In the genomic region with DNA sequence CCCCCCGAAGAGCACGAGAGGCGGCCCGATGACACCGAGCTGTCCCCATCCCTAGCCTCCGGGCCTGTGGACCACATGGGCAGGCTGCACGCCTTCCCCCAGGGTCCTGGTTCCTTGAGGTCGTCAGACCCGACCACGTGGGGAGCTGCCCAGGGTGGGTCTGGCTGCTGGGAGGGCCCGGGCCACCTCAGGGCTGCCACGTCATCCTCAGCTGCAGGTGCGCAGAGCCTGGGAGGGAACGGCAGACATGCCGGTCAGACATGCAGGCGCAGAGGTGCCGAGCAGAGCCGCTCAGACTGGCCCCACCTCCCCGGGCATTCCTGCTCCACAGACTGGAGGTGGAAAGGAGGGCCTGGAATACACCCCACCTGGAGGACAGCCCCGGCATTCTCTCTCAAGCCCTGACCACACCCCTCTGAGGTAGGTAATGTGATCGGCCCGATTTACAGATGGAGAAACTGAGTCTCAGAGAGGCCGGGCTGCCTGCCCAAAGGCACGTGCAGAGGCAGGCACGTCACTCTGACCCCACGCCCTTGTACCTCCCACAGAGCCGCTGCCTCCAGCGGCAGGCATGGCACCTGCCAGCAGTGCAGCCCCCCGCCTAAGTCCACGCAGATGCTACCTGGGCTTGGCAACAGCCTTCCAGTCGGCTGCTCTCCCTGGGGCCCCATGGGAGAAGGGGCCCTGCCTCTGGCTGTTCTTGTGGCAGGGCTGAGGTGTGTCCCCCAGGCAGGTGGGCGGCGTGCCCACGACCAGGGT, we compare ENCODE assay signal across 22 cellular contexts. TPM values are rescaled to one million over a fixed set of nuclear protein-coding genes. Genes with fewer than 3 reads are reported as not detected.
DNase-seq lines count a peak whose midpoint lies in the region; ATAC-seq, FAIRE-seq and TF ChIP-seq lines count a peak whose summit lies in the region.
"Had no signal": no experiment of that assay in that cellular context is flagged by ENCODE, and none has a peak within 500 bp of the region (broad histone marks: within the 10 kb centered on the region; RNA-seq: fewer than 3 reads in every experiment).

No MANE protein-coding gene starts in this region.

- CTCF ChIA-PET in HepG2 (lab: Yijun Ruan, JAX; ENCODE audit: low intra/inter-chr PET ratio, low total read pairs), result no interaction called here

- no peak for ATAC-seq in HepG2
- no peak for ATAC-seq in right lobe of liver
- ATAC-seq in esophagus mucosa, result peak; percentile 70
- no peak for ATAC-seq in HG02981 (IDR thresholded peaks at IDR 0.05; ENCODE audit: unreplicated experiment)
- no peak for ATAC-seq in HG03097 (IDR thresholded peaks at IDR 0.05; ENCODE audit: low FRiP score, unreplicated experiment)
- ATAC-seq: A549, SK-N-SH treated with all-trans-retinoic acid at 6 μM for 48 hours had no signal

- BruUV-seq in HepG2 (replicated peaks; lab: Mats Ljungman, UMichigan), result no TSS peak

- no peak for TF ChIP-seq CTCF in HepG2 (CRISPR knock-in tag; IDR thresholded peaks at IDR 0.05)
- TF ChIP-seq CTCF in right lobe of liver (IDR thresholded peaks at IDR 0.05), result no peak

- H3K36me3 ChIP-seq in HepG2 (replicated peaks in 1 of 2; ENCODE audit: control insufficient read depth in 1 of 2, insufficient read depth in 2 of 2, low read length in 2 of 2) (no peaks in the 10 kb centered on the region), right lobe of liver (no peaks in the 10 kb centered on the region)

- H4K20me1 ChIP-seq in HepG2 (ENCODE audit: insufficient read depth, low read length), result no peaks in the 10 kb centered on the region

- in situ Hi-C loops in HepG2 (cut with HindIII; ENCODE audit: extremely low pct_ligation_motif_present, low pct_unique_long_range_greater_than_20kb), result no loop called here

- H3K27ac ChIP-seq in HepG2 (ENCODE audit: extremely low read length, insufficient read depth, low read length) (no peak overlapping the region), right lobe of liver (no peak overlapping the region)
- H3K27ac ChIP-seq: A549 had no signal

- POLR2A ChIA-PET in HepG2 (lab: Yijun Ruan, JAX), result no interaction called here

- intact Hi-C loops in HepG2 (cut with micrococcal nuclease; ENCODE audit: unreplicated experiment), result no loop called here
- intact Hi-C loops in right lobe of liver (cut with DNase I), result no loop called here

- 13% methylated on average over 9 of the region's 34 CpGs for WGBS in HepG2 (ENCODE audit: low lambda C conversion rate)
- WGBS in right lobe of liver (ENCODE audit: insufficient coverage, low coverage, low lambda C conversion rate, missing lambda C conversion rate), result 80% methylated on average over 2 of the region's 34 CpGs

- H3K9me3 ChIP-seq in HepG2 (ENCODE audit: low read length) (no peaks in the 10 kb centered on the region), right lobe of liver (no peaks in the 10 kb centered on the region)
- H3K9me3 ChIP-seq: A549 had no signal

- TF ChIP-seq EP300 in HepG2 (IDR thresholded peaks at IDR 0.05; ENCODE audit: low read depth in 2 of 2, low read length in 2 of 2) (no peak), HepG2 (CRISPR knock-in tag; IDR thresholded peaks at IDR 0.05; ENCODE audit: borderline replicate concordance) (no peak)

- H3K4me2 ChIP-seq in HepG2 (ENCODE audit: low read depth, low read length), result no peak overlapping the region
- H3K4me2 ChIP-seq: A549 had no signal

- no peak overlapping the region for H3K9ac ChIP-seq in HepG2 (ENCODE audit: insufficient read depth, low read depth, low read length)

- H2AFZ ChIP-seq in HepG2 (ENCODE audit: low read length), result no peak overlapping the region

- no peak overlapping the region; a peak in 1 of 6 replicates for H3K4me3 ChIP-seq in HepG2 (replicated peaks in 1 of 3; ENCODE audit: insufficient read depth in 1 of 3, low read depth in 2 of 3, low read length in 3 of 3)
- no peak overlapping the region for H3K4me3 ChIP-seq in right lobe of liver
- H3K4me3 ChIP-seq: A549 had no signal

- H3K27me3 ChIP-seq in HepG2 (ENCODE audit: control insufficient read depth in 1 of 2, insufficient read depth in 2 of 2, low read length in 2 of 2) (peaks cover 3 to 44% of the 10 kb centered on the region in 2 experiments), right lobe of liver (no peaks in the 10 kb centered on the region)

- no peak for TF ChIP-seq RAD21 in HepG2 (CRISPR knock-in tag; IDR thresholded peaks at IDR 0.05)

- DNase-seq in HepG2 (ENCODE audit: low spot score), result no peak
- no peak for DNase-seq in right lobe of liver
- peak; percentile 75 for DNase-seq in NCI-H2171 treated with DMSO at 0.1 percent for 48 hours (lab: John Stamatoyannopoulos, UW)
- DNase-seq in NCI-H2227 treated with DMSO at 0.1 percent for 48 hours (lab: John Stamatoyannopoulos, UW), result no peak
- DNase-seq: CD8-positive, alpha-beta memory T cell; DMS79 treated with DMSO at 0.1 percent for 48 hours; H7; NCI-H1105; NCI-H1694; NCI-H226; NCI-H526; OCI-M1; SIG-M5; T-cell had no signal

- TF ChIP-seq POLR2A in HepG2 (IDR thresholded peaks at IDR 0.05; ENCODE audit: insufficient read depth in 1 of 2, low read depth in 2 of 2, low read length in 2 of 2), result no peak
- TF ChIP-seq POLR2A in right lobe of liver (IDR thresholded peaks at IDR 0.05), result no peak

- H3K4me1 ChIP-seq in HepG2 (ENCODE audit: insufficient read depth, low read length) (peaks cover 42% of the 10 kb centered on the region), right lobe of liver (no peaks in the 10 kb centered on the region)
- H3K4me1 ChIP-seq: A549 had no signal

- H3K79me2 ChIP-seq in HepG2 (ENCODE audit: insufficient read depth, low read length), result no peaks in the 10 kb centered on the region

- no peak for FAIRE-seq in HepG2 (lab: Jason Lieb, UNC)
- FAIRE-seq: A549, D721Med, HTR-8/SVneo had no signal

RNA-seq across cellular contexts. Expression of a gene that starts 0.6 kb away (rescaled TPM):
- total RNA-seq in HepG2 (2016; rRNA removed; fragmentation: Illumina TruSeq; extraction: Trizol), result 0.13 TPM in 1 of 2 replicates, not detected in the other
- total RNA-seq in HepG2 (2016; cell fraction: cytosol; rRNA removed; fragmentation: Illumina TruSeq; extraction: Trizol; ENCODE audit: low read depth), result not detected in 2 replicates
- total RNA-seq in HepG2 (2016; cell fraction: insoluble cytoplasmic fraction; rRNA removed; fragmentation: Illumina TruSeq; extraction: Trizol), result 0.09 TPM in 1 of 2 replicates, not detected in the other
- total RNA-seq in HepG2 (2016; cell fraction: membrane; rRNA removed; fragmentation: Illumina TruSeq; extraction: Trizol), result 0.10 TPM in 1 of 2 replicates, not detected in the other
- 0.16 and 0.28 TPM in 2 replicates for total RNA-seq in HepG2 (2016; cell fraction: nucleus; rRNA removed; fragmentation: Illumina TruSeq; extraction: Trizol)
- polyA plus RNA-seq in HepG2 (2011; rRNA removed), result 0.03 and 0.09 TPM in 2 replicates
- polyA plus RNA-seq in HepG2 (2011; cell fraction: cytosol; rRNA removed), result 0.01 and 0.03 TPM in 2 replicates
- 0.45 and 0.48 TPM in 2 replicates for polyA plus RNA-seq in HepG2 (2011; cell fraction: nucleus; rRNA removed)
- polyA plus RNA-seq in HepG2 (2012), result 0.04 TPM in 1 of 2 replicates, not detected in the other
- polyA plus RNA-seq in HepG2 (2016; cell fraction: cytosol; fragmentation: Illumina TruSeq; extraction: Trizol; ENCODE audit: low read depth), result not detected in 2 replicates
- polyA plus RNA-seq in HepG2 (2016; cell fraction: insoluble cytoplasmic fraction; fragmentation: Illumina TruSeq; extraction: Trizol; ENCODE audit: low read depth), result not detected in 2 replicates
- 0.08 TPM in 1 of 2 replicates, not detected in the other for polyA plus RNA-seq in HepG2 (2016; cell fraction: membrane; fragmentation: Illumina TruSeq; extraction: Trizol; ENCODE audit: low read depth)
- 0.14 and 0.17 TPM in 2 replicates for polyA plus RNA-seq in HepG2 (2016; cell fraction: nucleus; fragmentation: Illumina TruSeq; extraction: Trizol; ENCODE audit: insufficient read depth, low read depth)
- polyA minus RNA-seq in HepG2 (2011; rRNA and poly(A)+ RNA removed; ENCODE audit: low replicate concordance), result 0.20 and 0.49 TPM in 2 replicates
- polyA minus RNA-seq in HepG2 (2011; cell fraction: cytosol; rRNA and poly(A)+ RNA removed), result not detected in 2 replicates
- polyA minus RNA-seq in HepG2 (2011; cell fraction: nucleus; rRNA and poly(A)+ RNA removed), result 0.39 and 0.50 TPM in 2 replicates
- total RNA-seq in right lobe of liver, result under 1 TPM in 3 of 6 experiments, not detected in 3; 0.09 to 0.80 (median 0.62) TPM
- total RNA-seq in esophagus mucosa, result not detected
- total RNA-seq: CD8-positive, alpha-beta memory T cell; H7 had no signal
- polyA plus RNA-seq: BJ; CD8-positive, alpha-beta memory T cell had no signal

RNA-seq across cellular contexts. Expression of a gene that starts 24.1 kb away (rescaled TPM):
- total RNA-seq in HepG2 (2016; rRNA removed; fragmentation: Illumina TruSeq; extraction: Trizol) (0.59 and 1.0 TPM in 2 replicates), right lobe of liver (1 to 10 TPM; 1.3 to 4.8 (median 4.1) TPM), esophagus mucosa (1.2 TPM)
- total RNA-seq in HepG2 (2016; cell fraction: cytosol; rRNA removed; fragmentation: Illumina TruSeq; extraction: Trizol; ENCODE audit: low read depth), result 0.26 and 0.30 TPM in 2 replicates
- total RNA-seq in HepG2 (2016; cell fraction: insoluble cytoplasmic fraction; rRNA removed; fragmentation: Illumina TruSeq; extraction: Trizol), result 0.55 and 1.1 TPM in 2 replicates
- 0.53 and 0.72 TPM in 2 replicates for total RNA-seq in HepG2 (2016; cell fraction: membrane; rRNA removed; fragmentation: Illumina TruSeq; extraction: Trizol)
- 0.72 and 0.81 TPM in 2 replicates for total RNA-seq in HepG2 (2016; cell fraction: nucleus; rRNA removed; fragmentation: Illumina TruSeq; extraction: Trizol)
- polyA plus RNA-seq in HepG2 (2011; rRNA removed), result 2.4 and 3.4 TPM in 2 replicates
- 1.6 and 2.7 TPM in 2 replicates for polyA plus RNA-seq in HepG2 (2011; cell fraction: cytosol; rRNA removed)
- 11.3 and 15.0 TPM in 2 replicates for polyA plus RNA-seq in HepG2 (2011; cell fraction: nucleus; rRNA removed)
- polyA plus RNA-seq in HepG2 (2012), result 1.2 and 1.6 TPM in 2 replicates
- 0.28 and 0.43 TPM in 2 replicates for polyA plus RNA-seq in HepG2 (2016; cell fraction: cytosol; fragmentation: Illumina TruSeq; extraction: Trizol; ENCODE audit: low read depth)
- polyA plus RNA-seq in HepG2 (2016; cell fraction: insoluble cytoplasmic fraction; fragmentation: Illumina TruSeq; extraction: Trizol; ENCODE audit: low read depth), result 0.72 and 1.2 TPM in 2 replicates
- 0.61 and 1.2 TPM in 2 replicates for polyA plus RNA-seq in HepG2 (2016; cell fraction: membrane; fragmentation: Illumina TruSeq; extraction: Trizol; ENCODE audit: low read depth)
- polyA plus RNA-seq in HepG2 (2016; cell fraction: nucleus; fragmentation: Illumina TruSeq; extraction: Trizol; ENCODE audit: insufficient read depth, low read depth), result 3.5 and 3.8 TPM in 2 replicates
- polyA minus RNA-seq in HepG2 (2011; rRNA and poly(A)+ RNA removed; ENCODE audit: low replicate concordance), result 2.9 and 5.8 TPM in 2 replicates
- polyA minus RNA-seq in HepG2 (2011; cell fraction: cytosol; rRNA and poly(A)+ RNA removed), result 1.4 and 1.6 TPM in 2 replicates
- polyA minus RNA-seq in HepG2 (2011; cell fraction: nucleus; rRNA and poly(A)+ RNA removed), result 1.7 TPM in 2 replicates

RNA-seq across cellular contexts. Expression of a gene that starts 57.6 kb away (rescaled TPM):
- 10.1 and 27.1 TPM in 2 replicates for total RNA-seq in HepG2 (2016; rRNA removed; fragmentation: Illumina TruSeq; extraction: Trizol)
- 2.0 and 2.2 TPM in 2 replicates for total RNA-seq in HepG2 (2016; cell fraction: cytosol; rRNA removed; fragmentation: Illumina TruSeq; extraction: Trizol; ENCODE audit: low read depth)
- 9.0 and 27.0 TPM in 2 replicates for total RNA-seq in HepG2 (2016; cell fraction: insoluble cytoplasmic fraction; rRNA removed; fragmentation: Illumina TruSeq; extraction: Trizol)
- 4.9 and 5.5 TPM in 2 replicates for total RNA-seq in HepG2 (2016; cell fraction: membrane; rRNA removed; fragmentation: Illumina TruSeq; extraction: Trizol)
- total RNA-seq in HepG2 (2016; cell fraction: nucleus; rRNA removed; fragmentation: Illumina TruSeq; extraction: Trizol), result 29.4 and 33.0 TPM in 2 replicates
- 36.4 and 42.1 TPM in 2 replicates for polyA plus RNA-seq in HepG2 (2011; rRNA removed)
- polyA plus RNA-seq in HepG2 (2011; cell fraction: cytosol; rRNA removed), result 18.1 and 19.6 TPM in 2 replicates
- polyA plus RNA-seq in HepG2 (2011; cell fraction: nucleus; rRNA removed), result 53.2 and 71.8 TPM in 2 replicates
- 28.3 and 37.6 TPM in 2 replicates for polyA plus RNA-seq in HepG2 (2012)
- polyA plus RNA-seq in HepG2 (2016; cell fraction: cytosol; fragmentation: Illumina TruSeq; extraction: Trizol; ENCODE audit: low read depth), result 1.3 and 1.4 TPM in 2 replicates
- polyA plus RNA-seq in HepG2 (2016; cell fraction: insoluble cytoplasmic fraction; fragmentation: Illumina TruSeq; extraction: Trizol; ENCODE audit: low read depth), result 8.1 and 10.4 TPM in 2 replicates
- polyA plus RNA-seq in HepG2 (2016; cell fraction: membrane; fragmentation: Illumina TruSeq; extraction: Trizol; ENCODE audit: low read depth), result 2.5 and 3.2 TPM in 2 replicates
- 56.3 and 58.3 TPM in 2 replicates for polyA plus RNA-seq in HepG2 (2016; cell fraction: nucleus; fragmentation: Illumina TruSeq; extraction: Trizol; ENCODE audit: insufficient read depth, low read depth)
- 28.3 and 40.5 TPM in 2 replicates for polyA minus RNA-seq in HepG2 (2011; rRNA and poly(A)+ RNA removed; ENCODE audit: low replicate concordance)
- 18.7 and 20.4 TPM in 2 replicates for polyA minus RNA-seq in HepG2 (2011; cell fraction: cytosol; rRNA and poly(A)+ RNA removed)
- 26.1 and 26.5 TPM in 2 replicates for polyA minus RNA-seq in HepG2 (2011; cell fraction: nucleus; rRNA and poly(A)+ RNA removed)
- total RNA-seq in right lobe of liver, result 1 to 10 TPM; 2.9 to 8.7 (median 6.4) TPM
- 3.0 TPM for total RNA-seq in esophagus mucosa
